Comparison of ENCODE assay signal across 27 cellular contexts in the genomic region with DNA sequence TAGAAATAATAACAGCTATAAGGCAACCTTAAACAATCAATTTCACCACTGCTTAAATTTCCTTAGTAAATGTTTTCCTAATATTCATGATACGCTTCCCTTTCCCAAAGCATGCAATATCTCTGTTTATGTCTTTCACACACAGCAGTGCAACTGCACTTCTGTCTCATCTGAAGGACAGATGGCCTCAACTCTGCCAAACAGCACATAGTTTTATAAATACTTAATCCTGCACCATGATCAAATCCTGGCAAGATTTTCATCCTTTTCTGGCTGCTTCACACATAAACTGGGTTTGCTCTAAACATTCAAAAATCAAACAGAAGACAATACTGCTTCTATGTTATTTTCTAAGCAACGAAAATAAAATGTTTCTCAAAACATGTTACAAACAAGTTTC.
DNase-seq lines count a peak whose midpoint lies in the region; ATAC-seq lines count a peak whose summit lies in the region.
"Had no signal": no experiment of that assay in that cellular context is flagged by ENCODE, and none has a peak within 500 bp of the region (broad histone marks: within the 10 kb centered on the region; RNA-seq: fewer than 3 reads in every experiment).

No MANE protein-coding gene starts in this region.

- no peaks in the 10 kb centered on the region for H3K27me3 Mint-ChIP-seq in activated CD4-positive, alpha-beta memory T cell treated with anti-CD3 and anti-CD28 coated beads for 36 hours
- H3K27me3 Mint-ChIP-seq: B cell; stimulated activated naive B cell treated with anti-CD40 and anti-IgM and Interleukin-4, amounts not matched to agents 10 μg/mL and 1 μg/mL and 100 μg/mL, for 72 hours had no signal

- H3K27ac Mint-ChIP-seq in activated CD4-positive, alpha-beta memory T cell treated with anti-CD3 and anti-CD28 coated beads for 36 hours, result no peak overlapping the region
- H3K27ac Mint-ChIP-seq: activated CD4-positive, alpha-beta T cell treated with anti-CD3 and anti-CD28 coated beads, Interleukin-2, amount 10 ng/mL, durations not matched to agents 24 days and 14 days; B cell; HFFc6; mesothelial cell of epicardium; nephron; stimulated activated naive B cell treated with anti-CD40 and anti-IgM and Interleukin-4, amounts not matched to agents 10 μg/mL and 1 μg/mL and 100 μg/mL, for 72 hours; T-helper 1 cell treated with Interleukin-12 subunit alpha and Interleukin-12 subunit beta and Interleukin-4 antibody, amounts not matched to agents 30 μg/mL and 1 μg/mL, for 36 hours had no signal

- CTCF ChIA-PET in activated CD4-positive, alpha-beta memory T cell treated with anti-CD3 and anti-CD28 coated beads for 36 hours (lab: Charles Lee), result interaction anchor here (1.0 kb wide), 1 partner anchor 85 kb away, joined by 3 read pairs; no protein-coding TSS in a partner anchor

- H3K36me3 ChIP-seq in MG63, result no peaks in the 10 kb centered on the region
- H3K36me3 ChIP-seq: gastrocnemius medialis, SJCRH30 had no signal

- no peaks in the 10 kb centered on the region for H3K4me1 Mint-ChIP-seq in activated CD4-positive, alpha-beta memory T cell treated with anti-CD3 and anti-CD28 coated beads for 36 hours (ENCODE audit: low read depth)
- H3K4me1 Mint-ChIP-seq: activated CD4-positive, alpha-beta T cell treated with anti-CD3 and anti-CD28 coated beads, Interleukin-2, amount 10 ng/mL, durations not matched to agents 24 days and 14 days; stimulated activated naive B cell treated with anti-CD40 and anti-IgM and Interleukin-4, amounts not matched to agents 10 μg/mL and 1 μg/mL and 100 μg/mL, for 72 hours had no signal

- DNase-seq in Ammon's horn (ENCODE audit: low spot score) (peak; percentile 46), MG63 (peak; percentile 38), fibroblast of gingiva (ENCODE audit: low read depth) (peak; percentile 55), non-pigmented ciliary epithelial cell (ENCODE audit: low read depth) (peak; percentile 1), LoVo (ENCODE audit: low spot score) (no peak), NCI-H2196 (lab: John Stamatoyannopoulos, UW; ENCODE audit: unreplicated experiment) (no peak)
- DNase-seq in activated CD4-positive, alpha-beta memory T cell treated with anti-CD3 and anti-CD28 coated beads for 36 hours, result no peak
- DNase-seq: activated CD4-positive, alpha-beta T cell treated with anti-CD3 and anti-CD28 coated beads, Interleukin-2, amount 10 ng/mL, durations not matched to agents 24 days and 14 days; activated CD8-positive, alpha-beta memory T cell treated with anti-CD3 and anti-CD28 coated beads, Interleukin-2, amount 50 U/mL, for 4 hours; Caco-2; gastrocnemius medialis; HFFc6; NCI-H1436 treated with DMSO at 0.1 percent for 48 hours; NCI-H2171 treated with DMSO at 0.1 percent for 48 hours; NCI-H774; PC-3; posterior cingulate gyrus; SJCRH30; stimulated activated CD4-positive, alpha-beta T cell treated with anti-CD3 and anti-CD28 coated beads, Interleukin-2, amount 100 ng/mL, for 24 hours; stimulated activated naive B cell treated with anti-CD40 and anti-IgM and Interleukin-4, amounts not matched to agents 10 μg/mL and 1 μg/mL and 100 μg/mL, for 72 hours; tibial artery had no signal

- intact Hi-C loops in activated CD4-positive, alpha-beta memory T cell treated with anti-CD3 and anti-CD28 coated beads for 36 hours (cut with micrococcal nuclease), result no loop called here

- no peaks in the 10 kb centered on the region for H3K9me3 ChIP-seq in MG63
- H3K9me3 ChIP-seq: gastrocnemius medialis, SJCRH30, tibial artery had no signal

- H3K4me3 ChIP-seq in MG63, result no peak overlapping the region
- H3K4me3 ChIP-seq: gastrocnemius medialis, SJCRH30, tibial artery had no signal

- peaks cover 12% of the 10 kb centered on the region for H3K36me3 Mint-ChIP-seq in activated CD4-positive, alpha-beta memory T cell treated with anti-CD3 and anti-CD28 coated beads for 36 hours

- H3K4me3 Mint-ChIP-seq in activated CD4-positive, alpha-beta memory T cell treated with anti-CD3 and anti-CD28 coated beads for 36 hours, result no peak overlapping the region
- H3K4me3 Mint-ChIP-seq: activated CD4-positive, alpha-beta T cell treated with anti-CD3 and anti-CD28 coated beads, Interleukin-2, amount 10 ng/mL, durations not matched to agents 24 days and 14 days; B cell; HFFc6; mesothelial cell of epicardium; nephron; stimulated activated naive B cell treated with anti-CD40 and anti-IgM and Interleukin-4, amounts not matched to agents 10 μg/mL and 1 μg/mL and 100 μg/mL, for 72 hours; T-helper 1 cell treated with Interleukin-12 subunit alpha and Interleukin-12 subunit beta and Interleukin-4 antibody, amounts not matched to agents 30 μg/mL and 1 μg/mL, for 36 hours had no signal

- no peaks in the 10 kb centered on the region for H3K9me3 Mint-ChIP-seq in activated CD4-positive, alpha-beta memory T cell treated with anti-CD3 and anti-CD28 coated beads for 36 hours
- H3K9me3 Mint-ChIP-seq: activated CD4-positive, alpha-beta T cell treated with anti-CD3 and anti-CD28 coated beads, Interleukin-2, amount 10 ng/mL, durations not matched to agents 24 days and 14 days; HFFc6; mesothelial cell of epicardium; nephron; stimulated activated naive B cell treated with anti-CD40 and anti-IgM and Interleukin-4, amounts not matched to agents 10 μg/mL and 1 μg/mL and 100 μg/mL, for 72 hours; T-helper 1 cell treated with Interleukin-12 subunit alpha and Interleukin-12 subunit beta and Interleukin-4 antibody, amounts not matched to agents 30 μg/mL and 1 μg/mL, for 36 hours had no signal

- no peak for ATAC-seq in GM18907 (IDR thresholded peaks at IDR 0.05; ENCODE audit: unreplicated experiment)
- ATAC-seq: gastrocnemius medialis; left lobe of liver; PC-3; stimulated activated naive B cell treated with anti-CD40 and anti-IgM and Interleukin-4, amounts not matched to agents 10 μg/mL and 1 μg/mL and 100 μg/mL, for 72 hours had no signal

- H3K27me3 ChIP-seq in MG63, result no peaks in the 10 kb centered on the region
- H3K27me3 ChIP-seq: gastrocnemius medialis, SJCRH30, tibial artery had no signal

- POLR2A ChIA-PET in activated CD4-positive, alpha-beta memory T cell treated with anti-CD3 and anti-CD28 coated beads for 36 hours (lab: Charles Lee), result no interaction called here

Comparison
In these comparisons a context has a peak if more than half of its experiments do, and no peak if none do; other contexts are left out.
1. DNase-seq: peak in Ammon's horn (single experiment), MG63 (single experiment), fibroblast of gingiva (single experiment) and non-pigmented ciliary epithelial cell (single experiment); none in LoVo (single experiment), NCI-H2196 (single experiment) and activated CD4-positive, alpha-beta memory T cell treated with anti-CD3 and anti-CD28 coated beads for 36 hours (single experiment).